1 cellular context compared by ENCODE assay signal in the genomic region with DNA sequence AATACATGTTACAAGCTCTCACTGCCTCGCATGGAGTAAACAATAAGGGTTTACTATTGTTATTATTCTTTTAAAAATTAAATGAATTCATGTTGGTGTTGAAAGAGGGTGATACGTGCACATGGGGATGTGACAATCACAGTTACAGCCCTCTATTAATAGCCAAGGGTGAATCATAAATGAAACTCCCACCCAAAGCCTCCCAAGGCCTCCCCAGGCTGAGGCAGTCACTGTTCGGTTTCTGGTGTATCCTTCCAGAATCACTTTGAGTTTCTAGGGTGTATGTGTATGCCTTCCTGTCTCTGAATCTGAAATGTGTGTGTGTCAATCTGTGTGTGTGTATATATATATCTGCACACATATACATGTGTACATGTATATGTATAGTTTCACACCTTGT.
A peak's percentile ranks its signal among the peaks of the same experiment; 100 is the strongest.
TF ChIP-seq lines count a peak whose summit lies in the region.

No MANE protein-coding gene starts in this region.

TF ChIP-seq in GM12878, 131 proteins besides CTCF, POLR2A, EP300 and RAD21 (continued from another document):
- TF ChIP-seq, protein P1, sequence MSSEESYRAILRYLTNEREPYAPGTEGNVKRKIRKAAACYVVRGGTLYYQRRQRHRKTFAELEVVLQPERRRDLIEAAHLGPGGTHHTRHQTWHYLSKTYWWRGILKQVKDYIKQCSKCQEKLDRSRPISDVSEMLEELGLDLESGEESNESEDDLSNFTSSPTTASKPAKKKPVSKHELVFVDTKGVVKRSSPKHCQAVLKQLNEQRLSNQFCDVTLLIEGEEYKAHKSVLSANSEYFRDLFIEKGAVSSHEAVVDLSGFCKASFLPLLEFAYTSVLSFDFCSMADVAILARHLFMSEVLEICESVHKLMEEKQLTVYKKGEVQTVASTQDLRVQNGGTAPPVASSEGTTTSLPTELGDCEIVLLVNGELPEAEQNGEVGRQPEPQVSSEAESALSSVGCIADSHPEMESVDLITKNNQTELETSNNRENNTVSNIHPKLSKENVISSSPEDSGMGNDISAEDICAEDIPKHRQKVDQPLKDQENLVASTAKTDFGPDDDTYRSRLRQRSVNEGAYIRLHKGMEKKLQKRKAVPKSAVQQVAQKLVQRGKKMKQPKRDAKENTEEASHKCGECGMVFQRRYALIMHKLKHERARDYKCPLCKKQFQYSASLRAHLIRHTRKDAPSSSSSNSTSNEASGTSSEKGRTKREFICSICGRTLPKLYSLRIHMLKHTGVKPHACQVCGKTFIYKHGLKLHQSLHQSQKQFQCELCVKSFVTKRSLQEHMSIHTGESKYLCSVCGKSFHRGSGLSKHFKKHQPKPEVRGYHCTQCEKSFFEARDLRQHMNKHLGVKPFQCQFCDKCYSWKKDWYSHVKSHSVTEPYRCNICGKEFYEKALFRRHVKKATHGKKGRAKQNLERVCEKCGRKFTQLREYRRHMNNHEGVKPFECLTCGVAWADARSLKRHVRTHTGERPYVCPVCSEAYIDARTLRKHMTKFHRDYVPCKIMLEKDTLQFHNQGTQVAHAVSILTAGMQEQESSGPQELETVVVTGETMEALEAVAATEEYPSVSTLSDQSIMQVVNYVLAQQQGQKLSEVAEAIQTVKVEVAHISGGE (CRISPR knock-in tag; IDR thresholded peaks at IDR 0.05) = no peak
- TF ChIP-seq NFIC (IDR thresholded peaks at IDR 0.05; ENCODE audit: low read depth, low read length) (peak; percentile 80; the same call in 1 of the 2 replicates), ETV6 (conservative IDR thresholded peaks at IDR 0.05 in 1 of 2, IDR thresholded peaks at IDR 0.05 in 1 of 2; ENCODE audit: borderline replicate concordance in 1 of 2, low read depth in 1 of 2) (peak in 1 of 2 experiments; percentile 45; a peak in 1 of 4 replicates), CBFB (IDR thresholded peaks at IDR 0.05; ENCODE audit: low read depth) (no peak), SIX5 (IDR thresholded peaks at IDR 0.05; ENCODE audit: low read depth, low read length, severe bottlenecking) (no peak), IKZF1 (conservative IDR thresholded peaks at IDR 0.05) (no peak), BCL11A (IDR thresholded peaks at IDR 0.05; ENCODE audit: low read depth, low read length) (no peak), DPF2 (IDR thresholded peaks at IDR 0.05) (no peak), POLR2AphosphoS5 (IDR thresholded peaks at IDR 0.05; ENCODE audit: low read length) (no peak)
